Comparison of ENCODE assay signal across 17 cellular contexts in the genomic region with DNA sequence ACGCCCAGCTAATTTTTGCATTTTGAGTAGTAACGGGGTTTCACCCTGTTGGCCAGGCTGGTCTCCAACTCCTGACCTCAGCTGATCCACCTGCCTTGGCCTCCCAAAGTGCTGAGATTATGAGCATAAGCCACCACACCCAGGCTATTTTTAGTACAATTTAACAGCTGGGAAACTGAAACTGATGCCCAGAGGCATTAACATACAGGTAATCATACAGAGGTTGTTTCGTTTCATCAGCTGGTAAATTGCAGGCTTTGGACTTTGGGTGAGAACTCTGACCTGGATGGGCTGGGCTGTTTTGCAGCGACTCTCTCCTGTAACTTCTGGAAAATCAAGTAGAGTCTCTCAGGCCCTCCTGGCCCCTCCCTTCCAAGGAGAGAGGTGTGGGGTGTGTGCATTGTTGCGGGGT. TPM values are rescaled to one million over a fixed set of nuclear protein-coding genes. Genes with fewer than 3 reads are reported as not detected.
"Had no signal": no experiment of that assay in that cellular context is flagged by ENCODE, and none has a peak within 500 bp of the region (broad histone marks: within the 10 kb centered on the region; RNA-seq: fewer than 3 reads in every experiment).

No MANE protein-coding gene starts in this region.

- H3K9me3 ChIP-seq: body of pancreas, gastrocnemius medialis, pancreas, stomach, thoracic aorta had no signal

- H3K27ac ChIP-seq: body of pancreas, epithelial cell of prostate, gastrocnemius medialis, neural progenitor cell, pancreas, thoracic aorta had no signal

- H3K27me3 ChIP-seq: body of pancreas, gastrocnemius medialis, pancreas had no signal

- H3K4me1 ChIP-seq: gastrocnemius medialis, neural progenitor cell had no signal

- H2AFZ ChIP-seq: neural progenitor cell had no signal

- H3K4me2 ChIP-seq: neural progenitor cell had no signal

- H3K36me3 ChIP-seq: gastrocnemius medialis, neural progenitor cell, pancreas, stomach, thoracic aorta had no signal

- DNase-seq: activated CD4-positive, alpha-beta memory T cell treated with anti-CD3 and anti-CD28 coated beads for 36 hours; activated CD4-positive, CD25-positive, alpha-beta regulatory T cell treated with anti-CD3 and anti-CD28 coated beads, Interleukin-2, amount 50 U/mL, for 72 hours; activated effector memory CD4-positive, alpha-beta T cell treated with anti-CD3 and anti-CD28 coated beads, Interleukin-2, amount 50 U/mL, for 16 hours; activated T-cell treated with anti-CD3 and anti-CD28 coated beads, Interleukin-2, amount 50 U/mL, for 4 hours; amniotic stem cell; body of pancreas; central memory CD4-positive, alpha-beta T cell; cortex of kidney; effector memory CD8-positive, alpha-beta T cell; gastrocnemius medialis; pancreas; stimulated activated CD4-positive, alpha-beta T cell treated with anti-CD3 and anti-CD28 coated beads, Interleukin-4, amount 100 ng/mL, for 4 hours; stomach had no signal

- H3K4me3 ChIP-seq: body of pancreas, gastrocnemius medialis, neural progenitor cell, pancreas, stomach, thoracic aorta had no signal

RNA-seq across cellular contexts. Expression of a gene that starts 6.2 kb away (rescaled TPM):
- total RNA-seq: activated CD4-positive, alpha-beta memory T cell treated with anti-CD3 and anti-CD28 coated beads for 36 hours had no signal

RNA-seq across cellular contexts. Expression of a gene that starts 47.4 kb away (rescaled TPM):
- total RNA-seq: skeletal muscle tissue had no signal
